In the genomic region with DNA sequence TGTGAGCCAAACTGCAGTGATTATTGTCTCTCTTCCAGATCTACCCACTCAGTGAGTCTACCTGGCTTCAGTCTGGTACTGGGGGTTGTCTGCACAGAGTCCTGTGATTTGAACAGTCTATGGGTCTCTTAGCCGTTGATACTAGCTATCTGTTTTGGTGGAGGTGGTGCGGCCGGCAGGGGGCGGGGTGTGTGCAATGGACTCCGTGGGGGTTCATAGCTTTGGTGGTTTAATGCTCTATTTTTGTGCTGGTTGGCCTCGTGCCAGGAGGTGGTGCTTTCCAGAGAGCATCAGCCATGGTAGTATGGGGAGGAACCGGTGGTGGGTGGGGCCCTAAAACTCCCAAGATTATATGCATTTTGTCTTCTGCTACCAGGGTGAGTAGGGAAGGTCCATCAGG, we compare ENCODE assay signal across 20 cellular contexts.
"Had no signal": no experiment of that assay in that cellular context is flagged by ENCODE, and none has a peak within 500 bp of the region (broad histone marks: within the 10 kb centered on the region; RNA-seq: fewer than 3 reads in every experiment).

No MANE protein-coding gene starts in this region.

- H3K9me3 ChIP-seq: mucosa of descending colon, thyroid gland, vagina had no signal

- ATAC-seq: effector memory CD8-positive, alpha-beta T cell; left lobe of liver; mucosa of descending colon; natural killer cell treated with Interleukin-12 subunit alpha and Interleukin-12 subunit beta and Interleukin-15 and Interleukin-18, amount 100 ng/mL, for 72 hours; sciatic nerve; stimulated activated naive CD8-positive, alpha-beta T cell treated with anti-CD3 and anti-CD28 coated beads, Interleukin-15, amount 100 ng/mL, for 72 hours had no signal

- H3K4me2 ChIP-seq: smooth muscle cell had no signal

- H3K4me3 ChIP-seq: lung, mucosa of descending colon, smooth muscle cell, thyroid gland, vagina had no signal

- H3K27me3 ChIP-seq: thyroid gland, vagina had no signal

- H3K36me3 ChIP-seq: thyroid gland, vagina had no signal

- H3K79me2 ChIP-seq: parathyroid adenoma had no signal

- H3K9ac ChIP-seq: parathyroid adenoma had no signal

- DNase-seq: cortex of kidney; effector memory CD8-positive, alpha-beta T cell; kidney; mucosa of descending colon; naive B cell; stimulated activated CD4-positive, alpha-beta T cell treated with anti-CD3 and anti-CD28 coated beads, Interleukin-12 subunit alpha, Interleukin-12 subunit beta, amount 100 ng/mL, for 4 hours; stimulated activated CD4-positive, alpha-beta T cell treated with anti-CD3 and anti-CD28 coated beads, Interleukin-1b, Interleukin-23, amount 100 ng/mL, for 48 hours; stimulated activated CD4-positive, alpha-beta T cell treated with anti-CD3 and anti-CD28 coated beads, Interleukin-4, amount 100 ng/mL, for 1 hour; stimulated activated CD8-positive, alpha-beta memory T cell treated with anti-CD3 and anti-CD28 coated beads, Interleukin-4, amount 100 ng/mL, for 48 hours; stimulated activated naive CD4-positive, alpha-beta T cell; stimulated activated naive CD8-positive, alpha-beta T cell treated with anti-CD3 and anti-CD28 coated beads, Interleukin-15, amount 100 ng/mL, for 72 hours; thyroid gland; trophoblast cell had no signal

- H3K27ac ChIP-seq: parathyroid adenoma, thyroid gland, vagina had no signal

- H3K4me1 ChIP-seq: parathyroid adenoma, thyroid gland, vagina had no signal
